Comparison of ENCODE assay signal across 1 cellular context in genomic region chr11:2265854-2266585, GRCh38.
TF ChIP-seq lines count a peak whose summit lies in the region.

No MANE protein-coding gene starts in this region.

TF ChIP-seq in H1, 55 proteins besides CTCF, POLR2A, EP300 and RAD21:
- TF ChIP-seq POLR2AphosphoS5 (IDR thresholded peaks at IDR 0.05; ENCODE audit: low read depth, low read length) (no peak), BCL11A (IDR thresholded peaks at IDR 0.05; ENCODE audit: low read depth in 2 of 2, low read length in 2 of 2) (no peak), SIX5 (IDR thresholded peaks at IDR 0.05; ENCODE audit: low read depth, low read length) (no peak), RFX5 (IDR thresholded peaks at IDR 0.05; ENCODE audit: borderline replicate concordance, low read depth, low read length) (no peak), ASH2L (IDR thresholded peaks at IDR 0.05; ENCODE audit: low read length) (no peak), SP1 (IDR thresholded peaks at IDR 0.05; ENCODE audit: low read depth, low read length) (no peak), ATF2 (IDR thresholded peaks at IDR 0.05; ENCODE audit: low read length) (no peak), E2F6 (IDR thresholded peaks at IDR 0.05) (no peak), TAF7 (optimal IDR thresholded peaks at IDR 0.05; ENCODE audit: borderline replicate concordance, low read depth, low read length) (no peak), CBX5 (IDR thresholded peaks at IDR 0.05; ENCODE audit: low read depth, low read length) (no peak), SIRT6 (IDR thresholded peaks at IDR 0.05; ENCODE audit: low read length) (no peak), POU5F1 (IDR thresholded peaks at IDR 0.05; ENCODE audit: low read depth, low read length) (no peak), TEAD4 (IDR thresholded peaks at IDR 0.05; ENCODE audit: low read depth, low read length) (no peak), CTBP2 (IDR thresholded peaks at IDR 0.05; ENCODE audit: borderline replicate concordance, insufficient read depth, insufficient read length, low read length) (no peak), NANOG (IDR thresholded peaks at IDR 0.05; ENCODE audit: insufficient read depth, low read depth, low read length, poor library complexity, severe bottlenecking) (no peak), RNF2 (IDR thresholded peaks at IDR 0.05; ENCODE audit: borderline replicate concordance, low read depth, low read length, missing control alignments, poor library complexity, severe bottlenecking) (no peak), CHD1 (IDR thresholded peaks at IDR 0.05; ENCODE audit: low read depth, low read length) (no peak), BRCA1 (IDR thresholded peaks at IDR 0.05; ENCODE audit: low read depth, low read length) (no peak)
